ENCODE assay signal across 9 cellular contexts in genomic region chr4:140004580-140005314, GRCh38.
DNase-seq lines count a peak whose midpoint lies in the region; FAIRE-seq and TF ChIP-seq lines count a peak whose summit lies in the region.
"Had no signal": no experiment of that assay in that cellular context is flagged by ENCODE, and none has a peak within 500 bp of the region (broad histone marks: within the 10 kb centered on the region; RNA-seq: fewer than 3 reads in every experiment).

No MANE protein-coding gene starts in this region.

- CTCF ChIA-PET in CD4-positive, alpha-beta memory T cell (lab: Charles Lee; ENCODE audit: partially characterized antibody), result interaction anchor here (1.4 kb wide), 1 partner anchor 8 kb away, joined by 3 read pairs; no protein-coding TSS in a partner anchor

- no peaks in the 10 kb centered on the region for H3K27me3 ChIP-seq in CD4-positive, alpha-beta memory T cell (ENCODE audit: insufficient read depth, low read length)

- H3K36me3 ChIP-seq in CD4-positive, alpha-beta memory T cell (ENCODE audit: insufficient read depth, low read length), result no peaks in the 10 kb centered on the region

- DNase-seq in D721Med (ENCODE audit: insufficient read length, low spot score) (no peak), NCI-H69 (lab: John Stamatoyannopoulos, UW) (peak; percentile 89), fibroblast of the aortic adventitia (ENCODE audit: low read depth) (peak; percentile 46), nucleus accumbens (lab: John Stamatoyannopoulos, UW) (peak in 36 of 56 donors; percentile 1 to 62 (median 30)), 8988T (no peak)
- DNase-seq in stimulated activated CD4-positive, alpha-beta T cell treated with anti-CD3 and anti-CD28 coated beads, Interleukin-2, amount 100 ng/mL, for 48 hours, result no peak
- no peak for DNase-seq in stimulated activated CD4-positive, alpha-beta T cell treated with anti-CD3 and anti-CD28 coated beads, Interleukin-15, amount 100 ng/mL, for 24 hours
- DNase-seq in CD4-positive, alpha-beta memory T cell, result no peak

- intact Hi-C loops in CD4-positive, alpha-beta memory T cell (cut with micrococcal nuclease), result no loop called here

- H3K4me1 ChIP-seq in CD4-positive, alpha-beta memory T cell (ENCODE audit: insufficient read depth, low read length), result no peaks in the 10 kb centered on the region

- POLR2A ChIA-PET in CD4-positive, alpha-beta memory T cell (lab: Charles Lee; ENCODE audit: partially characterized antibody), result no interaction called here

- peaks cover 5 to 9% of the 10 kb centered on the region in 2 donors for H3K27me3 Mint-ChIP-seq in CD4-positive, alpha-beta memory T cell

- TF ChIP-seq CTCF in D721Med (IDR thresholded peaks at IDR 0.05; ENCODE audit: insufficient read depth, missing control alignments) (no peak), fibroblast of the aortic adventitia (IDR thresholded peaks at IDR 0.05; ENCODE audit: insufficient read depth, low read length) (no peak)

- no peak overlapping the region for H3K27ac ChIP-seq in CD4-positive, alpha-beta memory T cell (ENCODE audit: low read depth, low read length)

- no peaks in the 10 kb centered on the region for H3K9me3 ChIP-seq in CD4-positive, alpha-beta memory T cell (ENCODE audit: control insufficient read depth in 1 of 2, low read length in 2 of 2)

- peak; percentile 85 for FAIRE-seq in D721Med (lab: Jason Lieb, UNC)
- FAIRE-seq: GM12878 had no signal

- H3K27ac Mint-ChIP-seq in CD4-positive, alpha-beta memory T cell, result no peak overlapping the region

- H3K9me3 Mint-ChIP-seq in CD4-positive, alpha-beta memory T cell, result no peaks in the 10 kb centered on the region

- H3K4me3 ChIP-seq in fibroblast of the aortic adventitia (ENCODE audit: low read depth, low read length), result peak overlapping the region; percentile 43
- no peak overlapping the region for H3K4me3 ChIP-seq in CD4-positive, alpha-beta memory T cell (ENCODE audit: low read length in 2 of 2)
- H3K4me3 ChIP-seq: GM12878 had no signal

- no peaks in the 10 kb centered on the region for H3K4me1 Mint-ChIP-seq in CD4-positive, alpha-beta memory T cell

- peak overlapping the region in 1 of 8 donors; percentile 22 for H3K4me3 Mint-ChIP-seq in CD4-positive, alpha-beta memory T cell

- no peaks in the 10 kb centered on the region for H3K36me3 Mint-ChIP-seq in CD4-positive, alpha-beta memory T cell

Comparison
In these comparisons a context has a peak if more than half of its experiments do, and no peak if none do; other contexts are left out.
1. DNase-seq: peak in NCI-H69 (single experiment), fibroblast of the aortic adventitia (single experiment) and nucleus accumbens (36 of 56); none in D721Med (single experiment), 8988T (single experiment), stimulated activated CD4-positive, alpha-beta T cell treated with anti-CD3 and anti-CD28 coated beads, Interleukin-2, amount 100 ng/mL, for 48 hours (0 of 2), stimulated activated CD4-positive, alpha-beta T cell treated with anti-CD3 and anti-CD28 coated beads, Interleukin-15, amount 100 ng/mL, for 24 hours (single experiment) and CD4-positive, alpha-beta memory T cell (0 of 5).